1 cellular context compared by ENCODE assay signal in the genomic region with DNA sequence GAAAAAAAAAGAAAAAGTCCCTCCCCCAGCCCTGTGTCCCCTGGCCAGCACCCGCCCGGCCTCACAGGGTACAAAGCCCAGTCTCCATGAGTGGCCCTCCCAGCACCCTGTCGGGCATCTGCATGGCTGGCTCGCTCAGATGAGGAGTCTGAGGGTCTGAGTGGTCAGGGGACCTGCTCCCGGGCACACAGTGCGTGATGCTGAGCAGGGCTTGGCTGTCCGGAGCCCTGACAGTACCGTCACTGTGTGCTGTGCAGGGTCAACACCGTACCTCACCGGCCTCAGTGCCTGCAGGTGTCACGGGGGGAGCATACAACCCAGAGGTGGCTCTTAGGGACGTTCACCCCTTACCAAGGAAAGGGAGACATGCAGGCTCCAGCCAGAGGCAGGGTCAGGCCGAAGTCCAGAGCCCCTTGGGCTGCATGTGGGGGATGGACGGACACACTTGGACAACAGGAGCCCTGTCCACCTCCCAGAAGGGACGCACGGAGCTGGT.
TF ChIP-seq lines count a peak whose summit lies in the region.

No MANE protein-coding gene starts in this region.

TF ChIP-seq in H1, 55 proteins besides CTCF, POLR2A, EP300 and RAD21:
- TF ChIP-seq ASH2L (IDR thresholded peaks at IDR 0.05; ENCODE audit: low read length) (no peak), HDAC2 (IDR thresholded peaks at IDR 0.05; ENCODE audit: borderline replicate concordance in 1 of 2, low read depth in 2 of 2, low read length in 2 of 2) (no peak), RFX5 (IDR thresholded peaks at IDR 0.05; ENCODE audit: borderline replicate concordance, low read depth, low read length) (no peak), CBX8 (IDR thresholded peaks at IDR 0.05; ENCODE audit: borderline replicate concordance, low read depth, low read length) (no peak), SAP30 (IDR thresholded peaks at IDR 0.05; ENCODE audit: insufficient read depth, insufficient replicate concordance, low read length) (no peak), NANOG (IDR thresholded peaks at IDR 0.05; ENCODE audit: insufficient read depth, low read depth, low read length, poor library complexity, severe bottlenecking) (no peak), MAFK (IDR thresholded peaks at IDR 0.05; ENCODE audit: low read depth, low read length) (no peak), EGR1 (IDR thresholded peaks at IDR 0.05; ENCODE audit: borderline replicate concordance, low read depth, low read length) (no peak), POU5F1 (IDR thresholded peaks at IDR 0.05; ENCODE audit: low read depth, low read length) (no peak), FOSL1 (IDR thresholded peaks at IDR 0.05; ENCODE audit: insufficient read depth, low read depth, low read length) (no peak), YY1 (IDR thresholded peaks at IDR 0.05; ENCODE audit: low read depth, low read length) (no peak), BRCA1 (IDR thresholded peaks at IDR 0.05; ENCODE audit: low read depth, low read length) (no peak), EZH2 (IDR thresholded peaks at IDR 0.05; ENCODE audit: low read depth, low read length, severe bottlenecking) (no peak), SUZ12 (IDR thresholded peaks at IDR 0.05; ENCODE audit: low read length) (no peak)
- TF ChIP-seq, protein P1, sequence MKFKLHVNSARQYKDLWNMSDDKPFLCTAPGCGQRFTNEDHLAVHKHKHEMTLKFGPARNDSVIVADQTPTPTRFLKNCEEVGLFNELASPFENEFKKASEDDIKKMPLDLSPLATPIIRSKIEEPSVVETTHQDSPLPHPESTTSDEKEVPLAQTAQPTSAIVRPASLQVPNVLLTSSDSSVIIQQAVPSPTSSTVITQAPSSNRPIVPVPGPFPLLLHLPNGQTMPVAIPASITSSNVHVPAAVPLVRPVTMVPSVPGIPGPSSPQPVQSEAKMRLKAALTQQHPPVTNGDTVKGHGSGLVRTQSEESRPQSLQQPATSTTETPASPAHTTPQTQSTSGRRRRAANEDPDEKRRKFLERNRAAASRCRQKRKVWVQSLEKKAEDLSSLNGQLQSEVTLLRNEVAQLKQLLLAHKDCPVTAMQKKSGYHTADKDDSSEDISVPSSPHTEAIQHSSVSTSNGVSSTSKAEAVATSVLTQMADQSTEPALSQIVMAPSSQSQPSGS (IDR thresholded peaks at IDR 0.05; ENCODE audit: low read length), result no peak
